8 cellular contexts compared by ENCODE assay signal in genomic region chr14:73759714-73760597, GRCh38. TPM values are rescaled to one million over a fixed set of nuclear protein-coding genes. Genes with fewer than 3 reads are reported as not detected.
DNase-seq lines count a peak whose midpoint lies in the region; ATAC-seq and TF ChIP-seq lines count a peak whose summit lies in the region.

No MANE protein-coding gene starts in this region.

- intact Hi-C loops in activated B cell treated with CpG ODN at 0.5 μM for 24 hours (cut with micrococcal nuclease) (loop anchor here (1.0 to 5.0 kb wide), 6 partner anchors 8 to 1517 kb away; partner anchors contain the start of genes FOS and PNMA1), spleen (cut with DNase I; ENCODE audit: low total_unique reads) (no loop called here)

- peak; percentile 96 for DNase-seq in AG20443 (ENCODE audit: low spot score)
- DNase-seq in NCI-H226 = peak; percentile 98
- peak; percentile 95 for DNase-seq in activated B cell treated with CpG ODN at 0.5 μM for 24 hours
- peak; percentile 99 for DNase-seq in cardiac fibroblast (ENCODE audit: low read depth in 2 of 2)
- peak; percentile 99 for DNase-seq in iris pigment epithelial cell (ENCODE audit: low read depth)
- peak; percentile 100 for DNase-seq in spleen

- no peaks in the 10 kb centered on the region for H3K27me3 ChIP-seq in spleen (replicated peaks in 1 of 7)

- CTCF ChIA-PET in activated B cell treated with CpG ODN at 0.5 μM for 24 hours (lab: Charles Lee) = interaction anchor here (0.9 to 4.9 kb wide), 8 partner anchors 11 to 65 kb away, joined by 3 to 43 read pairs (median 14); no protein-coding TSS in a partner anchor

- peak overlapping the region; percentile 99 for H3K27ac Mint-ChIP-seq in activated B cell treated with CpG ODN at 0.5 μM for 24 hours

- H3K36me3 ChIP-seq in spleen = no peaks in the 10 kb centered on the region

- peaks cover 86% of the 10 kb centered on the region for H3K4me1 Mint-ChIP-seq in activated B cell treated with CpG ODN at 0.5 μM for 24 hours

- peak; percentile 53 for ATAC-seq in GM19025 (IDR thresholded peaks at IDR 0.05; ENCODE audit: low read depth, unreplicated experiment)
- peak; percentile 48 for ATAC-seq in HG03196 (IDR thresholded peaks at IDR 0.05; ENCODE audit: unreplicated experiment)
- peak; percentile 64 for ATAC-seq in activated B cell treated with CpG ODN at 0.5 μM for 24 hours (ENCODE audit: low read depth)

- no peaks in the 10 kb centered on the region for H3K9me3 Mint-ChIP-seq in activated B cell treated with CpG ODN at 0.5 μM for 24 hours

- no peaks in the 10 kb centered on the region for H3K27me3 Mint-ChIP-seq in activated B cell treated with CpG ODN at 0.5 μM for 24 hours

- TF ChIP-seq POLR2A in spleen (IDR thresholded peaks at IDR 0.05) = peak in 1 of 3 donors; percentile 94

- H3K4me3 ChIP-seq in cardiac fibroblast (replicated peaks in 1 of 2; ENCODE audit: low read depth in 2 of 2, low read length in 2 of 2) (peak overlapping the region; percentile 41 to 82), spleen (peak overlapping the region; percentile 67 to 93 (median 86))

- H3K4me3 Mint-ChIP-seq in activated B cell treated with CpG ODN at 0.5 μM for 24 hours = peak overlapping the region; percentile 89

- WGBS in spleen, 5 donors = 0 to 1% (median 0%) methylated on average over 66 to 93 of the region's 93 CpGs

- peaks cover 8% of the 10 kb centered on the region for H3K36me3 Mint-ChIP-seq in activated B cell treated with CpG ODN at 0.5 μM for 24 hours (ENCODE audit: low read depth)

- POLR2A ChIA-PET in activated B cell treated with CpG ODN at 0.5 μM for 24 hours (lab: Charles Lee) = interaction anchor here (0.6 to 14.6 kb wide), 23 partner anchors 9 to 488 kb away, joined by 3 to 493 read pairs (median 4); partner anchors contain the start of genes PNMA1, PTGR2, RIOX1 and ZNF410

- no peaks in the 10 kb centered on the region for H3K9me3 ChIP-seq in spleen

- H3K27ac ChIP-seq in spleen = peak overlapping the region; percentile 96 to 99 (median 97)

- peaks cover 80 to 91% (median 90%) of the 10 kb centered on the region in 6 donors for H3K4me1 ChIP-seq in spleen

- no peak for TF ChIP-seq CTCF in activated B cell treated with CpG ODN at 0.5 μM for 24 hours (IDR thresholded peaks at IDR 0.05)
- TF ChIP-seq CTCF in cardiac fibroblast (IDR thresholded peaks at IDR 0.05; ENCODE audit: low read depth, low read length) = no peak
- peak in 4 of 11 experiments; percentile 1 to 39 (median 26) for TF ChIP-seq CTCF in spleen (IDR thresholded peaks at IDR 0.05 in 8 of 11, conservative IDR thresholded peaks at IDR 0.05 in 3 of 11)

RNA-seq across cellular contexts. Expression of gene PNMA1, which starts 45.8 kb away (rescaled TPM):
- total RNA-seq in activated B cell treated with CpG ODN at 0.5 μM for 24 hours (19.9 and 22.2 TPM in 2 replicates), spleen (10 to 100 TPM; 21.1 to 31.8 (median 25.4) TPM)
- 10 to 100 TPM; 13.1 to 19.8 (median 13.8) TPM for polyA plus RNA-seq in spleen

Comparison
In these comparisons a context has a peak if more than half of its experiments do, and no peak if none do; other contexts are left out.
1. Peak in every context shown above with its lines: DNase-seq, ATAC-seq, H3K4me3 ChIP-seq and H3K27ac ChIP-seq.